Comparison of ENCODE assay signal across 24 cellular contexts in the genomic region with DNA sequence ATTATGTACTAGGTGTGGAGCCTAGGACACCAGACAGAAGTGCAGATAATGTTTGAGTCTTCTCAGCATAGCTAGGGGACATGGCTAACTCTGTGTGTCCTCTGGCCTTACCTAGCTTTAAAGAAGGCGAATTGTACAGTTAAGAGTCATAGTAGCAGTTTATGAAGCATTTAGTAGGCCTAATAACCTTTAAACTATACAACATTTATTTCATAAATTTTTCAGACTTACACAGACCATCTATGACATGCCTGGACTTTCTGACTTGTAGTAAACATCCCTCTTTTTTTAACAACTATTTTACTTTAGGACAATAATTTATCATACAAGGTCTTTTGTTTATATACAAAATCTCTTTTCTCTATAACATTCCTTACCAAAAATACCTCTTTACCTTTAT. TPM values are rescaled to one million over a fixed set of nuclear protein-coding genes. Genes with fewer than 3 reads are reported as not detected.
"Had no signal": no experiment of that assay in that cellular context is flagged by ENCODE, and none has a peak within 500 bp of the region (broad histone marks: within the 10 kb centered on the region; RNA-seq: fewer than 3 reads in every experiment).

No MANE protein-coding gene starts in this region.

- H3K4me1 ChIP-seq: body of pancreas, left lung, tibial artery had no signal

- H3K36me3 ChIP-seq: left lung, tibial artery had no signal

- H3K4me3 ChIP-seq: body of pancreas, left lung, tibial artery had no signal

- H3K27ac ChIP-seq: body of pancreas, epithelial cell of prostate, left lung, tibial artery had no signal

- H3K9me3 ChIP-seq: body of pancreas had no signal

- DNase-seq: activated CD4-positive, alpha-beta memory T cell treated with anti-CD3 and anti-CD28 coated beads for 36 hours; activated CD4-positive, alpha-beta T cell treated with anti-CD3 and anti-CD28 coated beads for 36 hours; activated T-cell treated with anti-CD3 and anti-CD28 coated beads for 4 hours; body of pancreas; caudate nucleus; hypothalamus; kidney; left lung; nephron progenitor cell; retina; stimulated activated CD4-positive, alpha-beta T cell treated with anti-CD3 and anti-CD28 coated beads, Interleukin-12 subunit alpha, Interleukin-12 subunit beta, amount 100 ng/mL, for 4 hours; stimulated activated CD4-positive, alpha-beta T cell treated with anti-CD3 and anti-CD28 coated beads, Interleukin-1b, Interleukin-23, amount 100 ng/mL, for 48 hours; stimulated activated CD8-positive, alpha-beta memory T cell treated with anti-CD3 and anti-CD28 coated beads, Interleukin-4, amount 100 ng/mL, for 48 hours; stimulated activated naive CD8-positive, alpha-beta T cell treated with anti-CD3 and anti-CD28 coated beads, Interleukin-15, Interleukin-2, amounts not matched to agents 100 U/mL and 50 U/mL, for 24 hours; substantia nigra; tibial artery had no signal

- H3K27me3 ChIP-seq: body of pancreas, left lung, tibial artery had no signal

- ATAC-seq: activated CD4-positive, alpha-beta T cell treated with anti-CD3 and anti-CD28 coated beads for 36 hours; body of pancreas; left lung; stimulated activated naive CD8-positive, alpha-beta T cell treated with anti-CD3 and anti-CD28 coated beads, Interleukin-15, Interleukin-2, amounts not matched to agents 100 U/mL and 50 U/mL, for 24 hours; WTC11 had no signal

RNA-seq across cellular contexts. Expression of gene ETNPPL, which starts 37.4 kb away (rescaled TPM):
- total RNA-seq: activated CD4-positive, alpha-beta memory T cell treated with anti-CD3 and anti-CD28 coated beads for 36 hours; activated CD4-positive, alpha-beta T cell treated with anti-CD3 and anti-CD28 coated beads for 36 hours; activated T-helper 1 cell treated with anti-CD3 and anti-CD28 coated beads, Interleukin-12 subunit alpha, Interleukin-12 subunit beta, Interleukin-2, Interleukin-4 antibody, amounts not matched to agents 30 ng/mL and 10 ng/mL and 1 ng/mL, durations not matched to agents 14 hours and 24 hours and 36 hours; body of pancreas; dermis microvascular lymphatic vessel endothelial cell; fibroblast of lung; kidney; left lung; lung microvascular endothelial cell; myocyte; posterior vena cava had no signal
